In the genomic region with DNA sequence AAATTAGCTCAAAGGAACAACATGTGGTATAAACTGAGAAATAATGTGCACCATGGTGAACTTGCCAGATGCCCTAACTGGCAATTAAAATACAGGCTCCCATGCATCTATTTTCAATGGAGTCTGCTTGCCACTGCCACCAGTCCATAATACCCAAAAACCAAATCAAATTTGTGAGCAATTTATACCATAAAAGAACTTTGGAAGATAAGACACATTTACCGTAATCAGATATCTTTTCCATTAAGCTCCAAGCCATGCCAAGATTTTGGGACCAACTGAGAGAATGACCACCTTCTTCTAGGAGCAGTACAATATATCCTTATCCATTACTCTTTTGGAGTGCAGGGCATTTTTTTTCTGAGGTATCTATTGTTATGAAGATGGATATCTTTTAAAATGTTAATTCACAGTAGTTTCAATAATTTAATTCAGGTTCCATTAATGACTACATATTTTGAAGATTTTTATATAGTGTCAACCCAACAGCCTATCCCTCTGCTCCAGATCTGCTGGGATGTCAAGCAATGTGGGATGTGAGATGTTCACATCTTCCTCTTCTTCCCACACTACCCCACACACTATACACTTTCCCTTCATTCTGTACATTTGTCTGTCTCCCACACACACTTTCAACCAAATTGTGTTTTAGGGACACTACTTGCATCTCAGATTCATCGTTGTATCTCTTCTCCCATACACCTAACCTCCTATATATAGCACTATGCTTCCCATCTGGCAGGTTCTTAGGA, we compare ENCODE assay signal across 14 cellular contexts. TPM values are rescaled to one million over a fixed set of nuclear protein-coding genes. Genes with fewer than 3 reads are reported as not detected.
DNase-seq lines count a peak whose midpoint lies in the region; ATAC-seq, FAIRE-seq and TF ChIP-seq lines count a peak whose summit lies in the region.
"Had no signal": no experiment of that assay in that cellular context is flagged by ENCODE, and none has a peak within 500 bp of the region (broad histone marks: within the 10 kb centered on the region; RNA-seq: fewer than 3 reads in every experiment).

No MANE protein-coding gene starts in this region.

- no peaks in the 10 kb centered on the region for H3K9me3 ChIP-seq in GM23248 (ENCODE audit: low read depth)
- H3K9me3 ChIP-seq: BLaER1, Caco-2 had no signal

- H3K9ac ChIP-seq in GM23248, result no peak overlapping the region
- H3K9ac ChIP-seq: BLaER1 had no signal

- peak overlapping the region; percentile 49 for H3K27ac Mint-ChIP-seq in WTC11
- H3K27ac Mint-ChIP-seq: CD8-positive, alpha-beta memory T cell had no signal

- no peaks in the 10 kb centered on the region for H3K79me2 ChIP-seq in GM23248 (ENCODE audit: insufficient read depth)

- H3K9me2 ChIP-seq in GM23248 (ENCODE audit: insufficient read depth), result no peaks in the 10 kb centered on the region

- DNase-seq in GM12892 (ENCODE audit: insufficient read length) (no peak), HTR-8/SVneo (ENCODE audit: insufficient read length, low spot score) (no peak), WTC11 (ENCODE audit: low spot score) (no peak), GM23248 (no peak), OCI-M1 (lab: John Stamatoyannopoulos, UW) (no peak), 8988T (no peak)
- DNase-seq: Caco-2; CD8-positive, alpha-beta memory T cell had no signal

- no peak overlapping the region for H3K27ac ChIP-seq in GM23248
- H3K27ac ChIP-seq: BLaER1, HL-60 had no signal

- POLR2A ChIA-PET in WTC11 (lab: Charles Lee), result no interaction called here

- 68 to 70% methylated on average over 2 of the region's 2 CpGs for WGBS in GM23248 (ENCODE audit: low coverage in 1 of 2, low lambda C conversion rate in 2 of 2, missing lambda C conversion rate in 2 of 2), 2 experiments

- no peaks in the 10 kb centered on the region for H3K4me1 ChIP-seq in GM23248 (ENCODE audit: insufficient read depth)
- H3K4me1 ChIP-seq: BLaER1 had no signal

- H3K9me3 Mint-ChIP-seq in WTC11, result peaks cover 3% of the 10 kb centered on the region; the same call in 1 of the 2 replicates
- H3K9me3 Mint-ChIP-seq: CD8-positive, alpha-beta memory T cell had no signal

- TF ChIP-seq POLR2A in GM12892 (IDR thresholded peaks at IDR 0.05; ENCODE audit: low read depth, low read length), result no peak

- CTCF ChIA-PET in WTC11 (lab: Charles Lee), result no interaction called here

- H3K27me3 ChIP-seq in GM23248 (replicated peaks; ENCODE audit: insufficient read depth), result no peaks in the 10 kb centered on the region
- H3K27me3 ChIP-seq: BLaER1 had no signal

- no peak overlapping the region for H2AFZ ChIP-seq in GM23248

- no peaks in the 10 kb centered on the region for H3F3A ChIP-seq in GM23248 (ENCODE audit: insufficient read depth)

- H4K20me1 ChIP-seq in GM23248 (ENCODE audit: insufficient read depth), result no peaks in the 10 kb centered on the region
- H4K20me1 ChIP-seq: BLaER1 had no signal

- in situ Hi-C loops in GM23248 (cut with MboI), result no loop called here

- H3K4me3 ChIP-seq in GM23248, result no peak overlapping the region
- H3K4me3 ChIP-seq: BLaER1, GM12878, K562 had no signal

- no peak overlapping the region for H3K4me3 Mint-ChIP-seq in WTC11
- H3K4me3 Mint-ChIP-seq: CD8-positive, alpha-beta memory T cell had no signal

- H3K36me3 Mint-ChIP-seq in WTC11, result peaks cover 3% of the 10 kb centered on the region; the same call in 1 of the 2 replicates

- H3K4me2 ChIP-seq in GM23248 (ENCODE audit: unreplicated experiment), result no peak overlapping the region
- H3K4me2 ChIP-seq: BLaER1 had no signal

- ATAC-seq in WTC11, result no peak
- ATAC-seq: GM12878, HCT116, K562 had no signal

- FAIRE-seq in GM12892 (lab: Jason Lieb, UNC), result peak; percentile 30
- FAIRE-seq in HTR-8/SVneo (lab: Jason Lieb, UNC), result peak; percentile 16
- FAIRE-seq: GM12878, H54, K562 had no signal

- peaks cover 58% of the 10 kb centered on the region for H3K4me1 Mint-ChIP-seq in WTC11

- no peaks in the 10 kb centered on the region for H3K27me3 Mint-ChIP-seq in WTC11 (ENCODE audit: low read depth)
- H3K27me3 Mint-ChIP-seq: CD8-positive, alpha-beta memory T cell had no signal

- H3K36me3 ChIP-seq in GM23248 (ENCODE audit: low read depth), result no peaks in the 10 kb centered on the region
- H3K36me3 ChIP-seq: BLaER1 had no signal

- no peak for TF ChIP-seq CTCF in WTC11 (IDR thresholded peaks at IDR 0.05)

TF ChIP-seq in WTC11, 78 proteins besides CTCF, POLR2A, EP300 and RAD21:
- TF ChIP-seq PRRX2 (CRISPR knock-in tag; IDR thresholded peaks at IDR 0.05), result no peak
- no peak for TF ChIP-seq EMX1 (CRISPR knock-in tag; IDR thresholded peaks at IDR 0.05)
- TF ChIP-seq ZNF121 (CRISPR knock-in tag; IDR thresholded peaks at IDR 0.05), result no peak
- no peak for TF ChIP-seq SOX15 (CRISPR knock-in tag; IDR thresholded peaks at IDR 0.05)
- no peak for TF ChIP-seq KAT7 (CRISPR knock-in tag; IDR thresholded peaks at IDR 0.05; ENCODE audit: borderline replicate concordance)

RNA-seq across cellular contexts. Expression of a gene that starts 53.3 kb away (rescaled TPM):
- 28.2 TPM for polyA plus RNA-seq in GM12892 (2012; ENCODE audit: missing spikeins)
- total RNA-seq in WTC11 (2021), result 24.5 to 34.7 TPM (median 26.4 TPM) in 3 replicates
- 2.4 and 3.7 TPM in 2 replicates for total RNA-seq in GM23248 (2014; rRNA removed; shearing (Covaris generic))
- polyA plus RNA-seq in GM23248 (2016; fragmentation: Nextera tagmentation; extraction: Ambion mirVana), result 1.1 and 1.4 TPM in 2 replicates
